Comparison of ENCODE assay signal across 18 cellular contexts in the genomic region with DNA sequence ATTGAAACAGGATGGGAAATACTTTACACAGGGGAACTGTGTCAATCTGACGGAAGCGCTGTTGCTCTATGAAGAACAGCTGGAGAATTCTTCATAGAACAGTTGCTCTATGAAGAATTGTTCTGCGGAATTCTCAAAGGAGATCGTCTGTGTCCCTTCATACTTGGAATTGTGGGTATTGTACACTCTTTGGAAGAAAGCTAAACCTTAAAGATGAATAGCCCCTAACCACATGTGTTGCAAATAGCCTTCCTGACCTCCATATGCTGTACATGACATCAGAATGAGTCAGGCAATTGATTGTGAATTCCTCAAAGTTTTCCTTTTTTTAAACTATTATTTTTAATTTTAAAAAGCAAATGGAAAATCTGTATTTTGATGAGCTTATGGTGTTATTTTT.
"Had no signal": no experiment of that assay in that cellular context is flagged by ENCODE, and none has a peak within 500 bp of the region (broad histone marks: within the 10 kb centered on the region; RNA-seq: fewer than 3 reads in every experiment).

No MANE protein-coding gene starts in this region.

- H3K4me3 ChIP-seq: lower lobe of right lung, right atrium auricular region, thyroid gland had no signal

- H3K36me3 Mint-ChIP-seq: activated naive CD8-positive, alpha-beta T cell treated with anti-CD3 and anti-CD28 coated beads for 36 hours had no signal

- H3K4me3 Mint-ChIP-seq: activated CD4-positive, alpha-beta memory T cell treated with anti-CD3 and anti-CD28 coated beads, Interleukin-2, amount 10 ng/mL, durations not matched to agents 7 days and 5 days; activated naive CD8-positive, alpha-beta T cell treated with anti-CD3 and anti-CD28 coated beads for 36 hours; activated T-cell treated with anti-CD3 and anti-CD28 coated beads, Interleukin-2, amount 50 U/mL, for 72 hours; naive thymus-derived CD4-positive, alpha-beta T cell; stimulated activated effector memory CD8-positive, alpha-beta T cell treated with anti-CD3 and anti-CD28 coated beads, Interleukin-12 subunit alpha, Interleukin-12 subunit beta, amount 100 ng/mL, for 72 hours had no signal

- H3K4me1 Mint-ChIP-seq: activated CD4-positive, alpha-beta memory T cell treated with anti-CD3 and anti-CD28 coated beads, Interleukin-2, amount 10 ng/mL, durations not matched to agents 7 days and 5 days; activated naive CD8-positive, alpha-beta T cell treated with anti-CD3 and anti-CD28 coated beads for 36 hours; naive thymus-derived CD4-positive, alpha-beta T cell; stimulated activated effector memory CD8-positive, alpha-beta T cell treated with anti-CD3 and anti-CD28 coated beads, Interleukin-12 subunit alpha, Interleukin-12 subunit beta, amount 100 ng/mL, for 72 hours had no signal

- DNase-seq: activated CD4-positive, alpha-beta memory T cell treated with anti-CD3 and anti-CD28 coated beads, Interleukin-2, amount 10 ng/mL, durations not matched to agents 7 days and 5 days; activated CD8-positive, alpha-beta memory T cell treated with anti-CD3 and anti-CD28 coated beads, Interleukin-2, amount 50 U/mL, for 4 hours; activated gamma-delta T cell treated with Interleukin-2 at 50 U/mL for 16 hours; activated naive CD8-positive, alpha-beta T cell treated with anti-CD3 and anti-CD28 coated beads for 36 hours; activated T-cell treated with anti-CD3 and anti-CD28 coated beads, Interleukin-2, amount 50 U/mL, for 72 hours; aorta; central memory CD4-positive, alpha-beta T cell; cortex of kidney; effector CD8-positive, alpha-beta T cell; lower lobe of right lung; midbrain; naive thymus-derived CD4-positive, alpha-beta T cell; small intestine; T1000; thyroid gland had no signal

- H3K9me3 Mint-ChIP-seq: activated CD4-positive, alpha-beta memory T cell treated with anti-CD3 and anti-CD28 coated beads, Interleukin-2, amount 10 ng/mL, durations not matched to agents 7 days and 5 days; activated naive CD8-positive, alpha-beta T cell treated with anti-CD3 and anti-CD28 coated beads for 36 hours; activated T-cell treated with anti-CD3 and anti-CD28 coated beads, Interleukin-2, amount 50 U/mL, for 72 hours; stimulated activated effector memory CD8-positive, alpha-beta T cell treated with anti-CD3 and anti-CD28 coated beads, Interleukin-12 subunit alpha, Interleukin-12 subunit beta, amount 100 ng/mL, for 72 hours had no signal

- H3K27ac ChIP-seq: lower lobe of right lung, neutrophil, right atrium auricular region, thyroid gland had no signal

- H3K9me3 ChIP-seq: lower lobe of right lung, neutrophil, right atrium auricular region, thyroid gland had no signal

- H3K4me1 ChIP-seq: lower lobe of right lung, right atrium auricular region had no signal

- H3K36me3 ChIP-seq: lower lobe of right lung, neutrophil, right atrium auricular region, thyroid gland had no signal

- H3K27me3 ChIP-seq: right atrium auricular region, thyroid gland had no signal

- ATAC-seq: activated T-cell treated with anti-CD3 and anti-CD28 coated beads, Interleukin-2, amount 50 U/mL, for 72 hours; naive thymus-derived CD4-positive, alpha-beta T cell; stimulated activated effector memory CD8-positive, alpha-beta T cell treated with anti-CD3 and anti-CD28 coated beads, Interleukin-12 subunit alpha, Interleukin-12 subunit beta, amount 100 ng/mL, for 72 hours had no signal

- H3K27ac Mint-ChIP-seq: activated CD4-positive, alpha-beta memory T cell treated with anti-CD3 and anti-CD28 coated beads, Interleukin-2, amount 10 ng/mL, durations not matched to agents 7 days and 5 days; activated naive CD8-positive, alpha-beta T cell treated with anti-CD3 and anti-CD28 coated beads for 36 hours; activated T-cell treated with anti-CD3 and anti-CD28 coated beads, Interleukin-2, amount 50 U/mL, for 72 hours; naive thymus-derived CD4-positive, alpha-beta T cell; stimulated activated effector memory CD8-positive, alpha-beta T cell treated with anti-CD3 and anti-CD28 coated beads, Interleukin-12 subunit alpha, Interleukin-12 subunit beta, amount 100 ng/mL, for 72 hours had no signal
